1 cellular context compared by ENCODE assay signal in the genomic region with DNA sequence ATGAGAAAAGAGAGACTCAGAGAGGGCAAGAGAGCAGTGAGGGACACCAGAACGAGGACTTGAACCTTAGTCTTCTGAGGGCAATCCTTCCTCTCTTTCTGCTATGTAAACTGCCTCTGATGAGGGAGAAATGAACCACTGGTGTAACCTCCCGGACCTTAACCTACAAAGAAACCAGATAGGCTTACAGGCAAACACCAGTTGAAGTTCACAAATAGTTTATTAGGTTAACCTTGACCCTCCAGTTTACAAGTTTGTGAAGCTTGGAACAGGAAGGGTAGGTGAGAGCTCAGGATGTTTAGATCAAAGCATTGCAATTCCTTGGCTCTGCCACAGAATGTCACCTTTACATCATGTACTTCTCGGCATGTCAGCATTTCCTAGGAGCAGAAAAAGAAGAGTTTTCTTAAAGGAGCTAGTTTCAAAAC.
TF ChIP-seq lines count a peak whose summit lies in the region.

No MANE protein-coding gene starts in this region.

TF ChIP-seq in HepG2, 621 proteins besides CTCF, POLR2A, EP300 and RAD21 (continued from another document and continues in another):
- no peak for TF ChIP-seq NFATC3 (CRISPR knock-in tag; IDR thresholded peaks at IDR 0.05)
- TF ChIP-seq KLF9 (CRISPR knock-in tag; IDR thresholded peaks at IDR 0.05; ENCODE audit: low read depth): no peak
- TF ChIP-seq SPEN (CRISPR knock-in tag; IDR thresholded peaks at IDR 0.05; ENCODE audit: low read depth): no peak
- TF ChIP-seq, protein P1, sequence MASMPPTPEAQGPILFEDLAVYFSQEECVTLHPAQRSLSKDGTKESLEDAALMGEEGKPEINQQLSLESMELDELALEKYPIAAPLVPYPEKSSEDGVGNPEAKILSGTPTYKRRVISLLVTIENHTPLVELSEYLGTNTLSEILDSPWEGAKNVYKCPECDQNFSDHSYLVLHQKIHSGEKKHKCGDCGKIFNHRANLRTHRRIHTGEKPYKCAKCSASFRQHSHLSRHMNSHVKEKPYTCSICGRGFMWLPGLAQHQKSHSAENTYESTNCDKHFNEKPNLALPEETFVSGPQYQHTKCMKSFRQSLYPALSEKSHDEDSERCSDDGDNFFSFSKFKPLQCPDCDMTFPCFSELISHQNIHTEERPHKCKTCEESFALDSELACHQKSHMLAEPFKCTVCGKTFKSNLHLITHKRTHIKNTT (CRISPR knock-in tag; IDR thresholded peaks at IDR 0.05): no peak
- TF ChIP-seq, protein P2, sequence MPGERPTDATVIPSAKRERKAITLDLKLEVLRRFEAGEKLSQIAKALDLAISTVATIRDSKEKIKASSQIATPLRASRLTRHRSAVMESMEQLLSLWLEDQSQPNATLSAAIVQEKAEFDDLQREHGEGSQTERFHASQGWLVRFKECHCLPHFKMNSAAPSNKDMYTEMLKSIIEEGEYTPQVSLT (CRISPR knock-in tag; IDR thresholded peaks at IDR 0.05; ENCODE audit: borderline replicate concordance, low read depth): no peak
- TF ChIP-seq KDM5B (CRISPR knock-in tag; IDR thresholded peaks at IDR 0.05; ENCODE audit: borderline replicate concordance): no peak
- TF ChIP-seq POLR2AphosphoS5 (IDR thresholded peaks at IDR 0.05; ENCODE audit: low read depth, low read length): no peak
- no peak for TF ChIP-seq RBM22 (optimal IDR thresholded peaks at IDR 0.05; ENCODE audit: low read length)
- no peak for TF ChIP-seq SNAI1 (CRISPR knock-in tag; IDR thresholded peaks at IDR 0.05; ENCODE audit: borderline replicate concordance)
- TF ChIP-seq, protein P3, sequence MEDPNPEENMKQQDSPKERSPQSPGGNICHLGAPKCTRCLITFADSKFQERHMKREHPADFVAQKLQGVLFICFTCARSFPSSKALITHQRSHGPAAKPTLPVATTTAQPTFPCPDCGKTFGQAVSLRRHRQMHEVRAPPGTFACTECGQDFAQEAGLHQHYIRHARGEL (CRISPR knock-in tag; IDR thresholded peaks at IDR 0.05): no peak
- TF ChIP-seq CHCHD3 (CRISPR knock-in tag; IDR thresholded peaks at IDR 0.05): no peak
- no peak for TF ChIP-seq TCF12 (IDR thresholded peaks at IDR 0.05)
- TF ChIP-seq TCF12 (CRISPR knock-in tag; IDR thresholded peaks at IDR 0.05): peak; percentile 81; the same call in 1 of the 2 replicates
- TF ChIP-seq, protein P4, sequence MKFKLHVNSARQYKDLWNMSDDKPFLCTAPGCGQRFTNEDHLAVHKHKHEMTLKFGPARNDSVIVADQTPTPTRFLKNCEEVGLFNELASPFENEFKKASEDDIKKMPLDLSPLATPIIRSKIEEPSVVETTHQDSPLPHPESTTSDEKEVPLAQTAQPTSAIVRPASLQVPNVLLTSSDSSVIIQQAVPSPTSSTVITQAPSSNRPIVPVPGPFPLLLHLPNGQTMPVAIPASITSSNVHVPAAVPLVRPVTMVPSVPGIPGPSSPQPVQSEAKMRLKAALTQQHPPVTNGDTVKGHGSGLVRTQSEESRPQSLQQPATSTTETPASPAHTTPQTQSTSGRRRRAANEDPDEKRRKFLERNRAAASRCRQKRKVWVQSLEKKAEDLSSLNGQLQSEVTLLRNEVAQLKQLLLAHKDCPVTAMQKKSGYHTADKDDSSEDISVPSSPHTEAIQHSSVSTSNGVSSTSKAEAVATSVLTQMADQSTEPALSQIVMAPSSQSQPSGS (CRISPR knock-in tag; IDR thresholded peaks at IDR 0.05): no peak; the same call in 1 of the 2 replicates
- no peak for TF ChIP-seq ZNF501 (CRISPR knock-in tag; IDR thresholded peaks at IDR 0.05)
- TF ChIP-seq ZNF124 (CRISPR knock-in tag; IDR thresholded peaks at IDR 0.05): no peak
- no peak for TF ChIP-seq ZNF607 (CRISPR knock-in tag; IDR thresholded peaks at IDR 0.05; ENCODE audit: borderline replicate concordance)
- TF ChIP-seq, protein P5, sequence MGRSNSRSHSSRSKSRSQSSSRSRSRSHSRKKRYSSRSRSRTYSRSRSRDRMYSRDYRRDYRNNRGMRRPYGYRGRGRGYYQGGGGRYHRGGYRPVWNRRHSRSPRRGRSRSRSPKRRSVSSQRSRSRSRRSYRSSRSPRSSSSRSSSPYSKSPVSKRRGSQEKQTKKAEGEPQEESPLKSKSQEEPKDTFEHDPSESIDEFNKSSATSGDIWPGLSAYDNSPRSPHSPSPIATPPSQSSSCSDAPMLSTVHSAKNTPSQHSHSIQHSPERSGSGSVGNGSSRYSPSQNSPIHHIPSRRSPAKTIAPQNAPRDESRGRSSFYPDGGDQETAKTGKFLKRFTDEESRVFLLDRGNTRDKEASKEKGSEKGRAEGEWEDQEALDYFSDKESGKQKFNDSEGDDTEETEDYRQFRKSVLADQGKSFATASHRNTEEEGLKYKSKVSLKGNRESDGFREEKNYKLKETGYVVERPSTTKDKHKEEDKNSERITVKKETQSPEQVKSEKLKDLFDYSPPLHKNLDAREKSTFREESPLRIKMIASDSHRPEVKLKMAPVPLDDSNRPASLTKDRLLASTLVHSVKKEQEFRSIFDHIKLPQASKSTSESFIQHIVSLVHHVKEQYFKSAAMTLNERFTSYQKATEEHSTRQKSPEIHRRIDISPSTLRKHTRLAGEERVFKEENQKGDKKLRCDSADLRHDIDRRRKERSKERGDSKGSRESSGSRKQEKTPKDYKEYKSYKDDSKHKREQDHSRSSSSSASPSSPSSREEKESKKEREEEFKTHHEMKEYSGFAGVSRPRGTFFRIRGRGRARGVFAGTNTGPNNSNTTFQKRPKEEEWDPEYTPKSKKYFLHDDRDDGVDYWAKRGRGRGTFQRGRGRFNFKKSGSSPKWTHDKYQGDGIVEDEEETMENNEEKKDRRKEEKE (IDR thresholded peaks at IDR 0.05): no peak
- TF ChIP-seq, protein P6, sequence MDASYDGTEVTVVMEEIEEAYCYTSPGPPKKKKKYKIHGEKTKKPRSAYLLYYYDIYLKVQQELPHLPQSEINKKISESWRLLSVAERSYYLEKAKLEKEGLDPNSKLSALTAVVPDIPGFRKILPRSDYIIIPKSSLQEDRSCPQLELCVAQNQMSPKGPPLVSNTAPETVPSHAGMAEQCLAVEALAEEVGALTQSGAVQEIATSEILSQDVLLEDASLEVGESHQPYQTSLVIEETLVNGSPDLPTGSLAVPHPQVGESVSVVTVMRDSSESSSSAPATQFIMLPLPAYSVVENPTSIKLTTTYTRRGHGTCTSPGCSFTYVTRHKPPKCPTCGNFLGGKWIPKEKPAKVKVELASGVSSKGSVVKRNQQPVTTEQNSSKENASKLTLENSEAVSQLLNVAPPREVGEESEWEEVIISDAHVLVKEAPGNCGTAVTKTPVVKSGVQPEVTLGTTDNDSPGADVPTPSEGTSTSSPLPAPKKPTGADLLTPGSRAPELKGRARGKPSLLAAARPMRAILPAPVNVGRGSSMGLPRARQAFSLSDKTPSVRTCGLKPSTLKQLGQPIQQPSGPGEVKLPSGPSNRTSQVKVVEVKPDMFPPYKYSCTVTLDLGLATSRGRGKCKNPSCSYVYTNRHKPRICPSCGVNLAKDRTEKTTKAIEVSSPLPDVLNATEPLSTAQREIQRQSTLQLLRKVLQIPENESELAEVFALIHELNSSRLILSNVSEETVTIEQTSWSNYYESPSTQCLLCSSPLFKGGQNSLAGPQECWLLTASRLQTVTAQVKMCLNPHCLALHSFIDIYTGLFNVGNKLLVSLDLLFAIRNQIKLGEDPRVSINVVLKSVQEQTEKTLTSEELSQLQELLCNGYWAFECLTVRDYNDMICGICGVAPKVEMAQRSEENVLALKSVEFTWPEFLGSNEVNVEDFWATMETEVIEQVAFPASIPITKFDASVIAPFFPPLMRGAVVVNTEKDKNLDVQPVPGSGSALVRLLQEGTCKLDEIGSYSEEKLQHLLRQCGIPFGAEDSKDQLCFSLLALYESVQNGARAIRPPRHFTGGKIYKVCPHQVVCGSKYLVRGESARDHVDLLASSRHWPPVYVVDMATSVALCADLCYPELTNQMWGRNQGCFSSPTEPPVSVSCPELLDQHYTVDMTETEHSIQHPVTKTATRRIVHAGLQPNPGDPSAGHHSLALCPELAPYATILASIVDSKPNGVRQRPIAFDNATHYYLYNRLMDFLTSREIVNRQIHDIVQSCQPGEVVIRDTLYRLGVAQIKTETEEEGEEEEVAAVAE (CRISPR knock-in tag; IDR thresholded peaks at IDR 0.05; ENCODE audit: borderline replicate concordance): no peak
- no peak for TF ChIP-seq NCOA5 (CRISPR knock-in tag; IDR thresholded peaks at IDR 0.05)
- TF ChIP-seq, protein P7, sequence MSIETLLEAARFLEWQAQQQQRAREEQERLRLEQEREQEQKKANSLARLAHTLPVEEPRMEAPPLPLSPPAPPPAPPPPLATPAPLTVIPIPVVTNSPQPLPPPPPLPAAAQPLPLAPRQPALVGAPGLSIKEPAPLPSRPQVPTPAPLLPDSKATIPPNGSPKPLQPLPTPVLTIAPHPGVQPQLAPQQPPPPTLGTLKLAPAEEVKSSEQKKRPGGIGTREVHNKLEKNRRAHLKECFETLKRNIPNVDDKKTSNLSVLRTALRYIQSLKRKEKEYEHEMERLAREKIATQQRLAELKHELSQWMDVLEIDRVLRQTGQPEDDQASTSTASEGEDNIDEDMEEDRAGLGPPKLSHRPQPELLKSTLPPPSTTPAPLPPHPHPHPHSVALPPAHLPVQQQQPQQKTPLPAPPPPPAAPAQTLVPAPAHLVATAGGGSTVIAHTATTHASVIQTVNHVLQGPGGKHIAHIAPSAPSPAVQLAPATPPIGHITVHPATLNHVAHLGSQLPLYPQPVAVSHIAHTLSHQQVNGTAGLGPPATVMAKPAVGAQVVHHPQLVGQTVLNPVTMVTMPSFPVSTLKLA (IDR thresholded peaks at IDR 0.05): no peak
- no peak for TF ChIP-seq ZEB1 (IDR thresholded peaks at IDR 0.05; ENCODE audit: insufficient replicate concordance, low read depth)
- TF ChIP-seq KDM3A (CRISPR knock-in tag; IDR thresholded peaks at IDR 0.05; ENCODE audit: low read depth): no peak; the same call in 1 of the 2 replicates
- TF ChIP-seq, protein P8, sequence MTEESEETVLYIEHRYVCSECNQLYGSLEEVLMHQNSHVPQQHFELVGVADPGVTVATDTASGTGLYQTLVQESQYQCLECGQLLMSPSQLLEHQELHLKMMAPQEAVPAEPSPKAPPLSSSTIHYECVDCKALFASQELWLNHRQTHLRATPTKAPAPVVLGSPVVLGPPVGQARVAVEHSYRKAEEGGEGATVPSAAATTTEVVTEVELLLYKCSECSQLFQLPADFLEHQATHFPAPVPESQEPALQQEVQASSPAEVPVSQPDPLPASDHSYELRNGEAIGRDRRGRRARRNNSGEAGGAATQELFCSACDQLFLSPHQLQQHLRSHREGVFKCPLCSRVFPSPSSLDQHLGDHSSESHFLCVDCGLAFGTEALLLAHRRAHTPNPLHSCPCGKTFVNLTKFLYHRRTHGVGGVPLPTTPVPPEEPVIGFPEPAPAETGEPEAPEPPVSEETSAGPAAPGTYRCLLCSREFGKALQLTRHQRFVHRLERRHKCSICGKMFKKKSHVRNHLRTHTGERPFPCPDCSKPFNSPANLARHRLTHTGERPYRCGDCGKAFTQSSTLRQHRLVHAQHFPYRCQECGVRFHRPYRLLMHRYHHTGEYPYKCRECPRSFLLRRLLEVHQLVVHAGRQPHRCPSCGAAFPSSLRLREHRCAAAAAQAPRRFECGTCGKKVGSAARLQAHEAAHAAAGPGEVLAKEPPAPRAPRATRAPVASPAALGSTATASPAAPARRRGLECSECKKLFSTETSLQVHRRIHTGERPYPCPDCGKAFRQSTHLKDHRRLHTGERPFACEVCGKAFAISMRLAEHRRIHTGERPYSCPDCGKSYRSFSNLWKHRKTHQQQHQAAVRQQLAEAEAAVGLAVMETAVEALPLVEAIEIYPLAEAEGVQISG (CRISPR knock-in tag; IDR thresholded peaks at IDR 0.05): peak; percentile 36; the same call in 1 of the 2 replicates
- TF ChIP-seq POLR2G (IDR thresholded peaks at IDR 0.05; ENCODE audit: low read depth, low read length): no peak
- TF ChIP-seq NKX3-1 (CRISPR knock-in tag; IDR thresholded peaks at IDR 0.05): no peak
- no peak for TF ChIP-seq ZNF143 (CRISPR knock-in tag; IDR thresholded peaks at IDR 0.05)
- peak; percentile 69 for TF ChIP-seq MAFF (IDR thresholded peaks at IDR 0.05; ENCODE audit: low read depth, low read length)
- no peak for TF ChIP-seq ZNF660 (CRISPR knock-in tag; IDR thresholded peaks at IDR 0.05; ENCODE audit: borderline replicate concordance, low read depth)
- no peak for TF ChIP-seq MEIS2 (CRISPR knock-in tag; IDR thresholded peaks at IDR 0.05)
- TF ChIP-seq, protein P9, sequence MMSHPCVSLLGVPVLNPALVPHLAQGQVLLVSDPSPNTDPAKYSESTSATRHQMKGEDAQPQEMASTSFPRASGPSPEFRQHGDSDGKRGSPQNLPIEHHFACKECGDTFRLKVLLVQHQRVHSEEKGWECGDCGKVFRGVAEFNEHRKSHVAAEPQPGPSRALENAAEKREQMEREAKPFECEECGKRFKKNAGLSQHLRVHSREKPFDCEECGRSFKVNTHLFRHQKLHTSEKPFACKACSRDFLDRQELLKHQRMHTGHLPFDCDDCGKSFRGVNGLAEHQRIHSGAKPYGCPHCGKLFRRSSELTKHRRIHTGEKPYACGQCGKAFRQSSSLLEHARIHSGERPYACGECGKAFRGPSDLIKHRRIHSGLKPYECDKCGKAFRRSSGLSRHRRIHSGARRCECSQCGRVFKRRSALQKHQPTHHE (CRISPR knock-in tag; IDR thresholded peaks at IDR 0.05; ENCODE audit: borderline replicate concordance): no peak
- TF ChIP-seq ZNF180 (CRISPR knock-in tag; IDR thresholded peaks at IDR 0.05; ENCODE audit: borderline replicate concordance, low read depth): no peak
- TF ChIP-seq, protein P10, sequence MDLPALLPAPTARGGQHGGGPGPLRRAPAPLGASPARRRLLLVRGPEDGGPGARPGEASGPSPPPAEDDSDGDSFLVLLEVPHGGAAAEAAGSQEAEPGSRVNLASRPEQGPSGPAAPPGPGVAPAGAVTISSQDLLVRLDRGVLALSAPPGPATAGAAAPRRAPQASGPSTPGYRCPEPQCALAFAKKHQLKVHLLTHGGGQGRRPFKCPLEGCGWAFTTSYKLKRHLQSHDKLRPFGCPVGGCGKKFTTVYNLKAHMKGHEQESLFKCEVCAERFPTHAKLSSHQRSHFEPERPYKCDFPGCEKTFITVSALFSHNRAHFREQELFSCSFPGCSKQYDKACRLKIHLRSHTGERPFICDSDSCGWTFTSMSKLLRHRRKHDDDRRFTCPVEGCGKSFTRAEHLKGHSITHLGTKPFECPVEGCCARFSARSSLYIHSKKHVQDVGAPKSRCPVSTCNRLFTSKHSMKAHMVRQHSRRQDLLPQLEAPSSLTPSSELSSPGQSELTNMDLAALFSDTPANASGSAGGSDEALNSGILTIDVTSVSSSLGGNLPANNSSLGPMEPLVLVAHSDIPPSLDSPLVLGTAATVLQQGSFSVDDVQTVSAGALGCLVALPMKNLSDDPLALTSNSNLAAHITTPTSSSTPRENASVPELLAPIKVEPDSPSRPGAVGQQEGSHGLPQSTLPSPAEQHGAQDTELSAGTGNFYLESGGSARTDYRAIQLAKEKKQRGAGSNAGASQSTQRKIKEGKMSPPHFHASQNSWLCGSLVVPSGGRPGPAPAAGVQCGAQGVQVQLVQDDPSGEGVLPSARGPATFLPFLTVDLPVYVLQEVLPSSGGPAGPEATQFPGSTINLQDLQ (CRISPR knock-in tag; IDR thresholded peaks at IDR 0.05): no peak
- TF ChIP-seq, protein P11, sequence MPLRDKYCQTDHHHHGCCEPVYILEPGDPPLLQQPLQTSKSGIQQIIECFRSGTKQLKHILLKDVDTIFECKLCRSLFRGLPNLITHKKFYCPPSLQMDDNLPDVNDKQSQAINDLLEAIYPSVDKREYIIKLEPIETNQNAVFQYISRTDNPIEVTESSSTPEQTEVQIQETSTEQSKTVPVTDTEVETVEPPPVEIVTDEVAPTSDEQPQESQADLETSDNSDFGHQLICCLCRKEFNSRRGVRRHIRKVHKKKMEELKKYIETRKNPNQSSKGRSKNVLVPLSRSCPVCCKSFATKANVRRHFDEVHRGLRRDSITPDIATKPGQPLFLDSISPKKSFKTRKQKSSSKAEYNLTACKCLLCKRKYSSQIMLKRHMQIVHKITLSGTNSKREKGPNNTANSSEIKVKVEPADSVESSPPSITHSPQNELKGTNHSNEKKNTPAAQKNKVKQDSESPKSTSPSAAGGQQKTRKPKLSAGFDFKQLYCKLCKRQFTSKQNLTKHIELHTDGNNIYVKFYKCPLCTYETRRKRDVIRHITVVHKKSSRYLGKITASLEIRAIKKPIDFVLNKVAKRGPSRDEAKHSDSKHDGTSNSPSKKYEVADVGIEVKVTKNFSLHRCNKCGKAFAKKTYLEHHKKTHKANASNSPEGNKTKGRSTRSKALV (CRISPR knock-in tag; IDR thresholded peaks at IDR 0.05): peak; percentile 25; the same call in 1 of the 2 replicates
